ENCODE assay signal across 16 cellular contexts in the genomic region with DNA sequence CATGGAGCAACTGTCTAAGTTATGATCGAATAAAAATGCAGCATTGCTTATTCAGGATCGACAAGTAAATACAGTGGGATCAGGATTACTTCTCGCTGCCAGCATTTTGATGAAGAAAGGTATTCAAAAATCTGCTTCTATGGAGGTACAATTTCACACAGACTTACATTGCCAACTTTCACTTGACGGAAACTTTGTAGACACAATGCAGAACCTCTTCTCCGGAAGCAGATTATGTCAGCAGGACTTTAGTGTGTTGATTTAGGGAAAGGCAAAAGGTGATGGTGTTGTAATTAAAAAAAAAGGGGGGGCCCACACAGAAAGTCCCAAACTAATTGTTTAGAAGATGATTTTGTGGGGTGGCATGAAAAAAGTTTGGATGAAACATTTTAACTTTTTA.
DNase-seq lines count a peak whose midpoint lies in the region; ATAC-seq and TF ChIP-seq lines count a peak whose summit lies in the region.
"Had no signal": no experiment of that assay in that cellular context is flagged by ENCODE, and none has a peak within 500 bp of the region (broad histone marks: within the 10 kb centered on the region; RNA-seq: fewer than 3 reads in every experiment).

No MANE protein-coding gene starts in this region.

- in situ Hi-C loops in brain microvascular endothelial cell (cut with HindIII; ENCODE audit: low pct_ligation_motif_present, low sequenced_read_pairs): loop anchor here (10.0 kb wide), 1 partner anchor 517 kb away; no protein-coding TSS in a partner anchor

- DNase-seq in heart right ventricle (no peak), left ventricle myocardium superior (no peak), brain microvascular endothelial cell (no peak), uterus (no peak), RWPE1 (ENCODE audit: low spot score) (no peak), MG63 (no peak)
- DNase-seq in activated effector memory CD4-positive, alpha-beta T cell treated with Interleukin-2 at 50 U/mL for 16 hours: no peak
- DNase-seq: activated CD8-positive, alpha-beta T cell treated with anti-CD3 and anti-CD28 coated beads, Interleukin-2, amount 10 ng/mL, durations not matched to agents 7 days and 5 days; activated naive CD4-positive, alpha-beta T cell treated with anti-CD3 and anti-CD28 coated beads, Interleukin-2, amount 10 ng/mL, durations not matched to agents 7 days and 5 days; cerebellar nuclear complex; GF-D8; kidney; NCI-H1694 had no signal

- ATAC-seq in heart right ventricle: no peak
- ATAC-seq in left ventricle myocardium superior: no peak
- ATAC-seq: activated CD8-positive, alpha-beta T cell treated with anti-CD3 and anti-CD28 coated beads, Interleukin-2, amount 10 ng/mL, durations not matched to agents 7 days and 5 days had no signal

- WGBS in heart right ventricle, 2 donors: 80 to 82% methylated on average over 5 of the region's 5 CpGs

- H3K27me3 ChIP-seq in heart right ventricle: no peaks in the 10 kb centered on the region
- H3K27me3 ChIP-seq in brain microvascular endothelial cell (replicated peaks): no peaks in the 10 kb centered on the region
- no peaks in the 10 kb centered on the region for H3K27me3 ChIP-seq in muscle layer of duodenum (ENCODE audit: low read depth, low read length)
- no peaks in the 10 kb centered on the region for H3K27me3 ChIP-seq in uterus
- H3K27me3 ChIP-seq in MG63: no peaks in the 10 kb centered on the region

- CTCF ChIA-PET in RWPE1 (lab: Yijun Ruan, JAX): interaction anchor here (0.6 kb wide), 1 partner anchor 27 kb away, joined by 6 read pairs; no protein-coding TSS in a partner anchor

- H3K4me3 ChIP-seq in heart right ventricle (no peak overlapping the region), brain microvascular endothelial cell (ENCODE audit: low read depth, low read length) (peak overlapping the region; percentile 30), muscle layer of duodenum (ENCODE audit: low read depth in 1 of 2, low read length in 2 of 2) (no peak overlapping the region), uterus (no peak overlapping the region), MG63 (no peak overlapping the region)
- H3K4me3 ChIP-seq: SK-N-MC had no signal

- H3K27ac ChIP-seq in heart right ventricle: peak overlapping the region in 7 of 10 donors; percentile 8 to 96 (median 92)
- peak overlapping the region; percentile 93 for H3K27ac ChIP-seq in brain microvascular endothelial cell
- peak overlapping the region; percentile 7 for H3K27ac ChIP-seq in muscle layer of duodenum (ENCODE audit: low read length)
- peak overlapping the region; percentile 55 for H3K27ac ChIP-seq in uterus
- no peak overlapping the region for H3K27ac ChIP-seq in RWPE1
- H3K27ac ChIP-seq: parathyroid adenoma, SK-N-MC had no signal

- H3K9me3 ChIP-seq in heart right ventricle (no peaks in the 10 kb centered on the region), muscle layer of duodenum (ENCODE audit: control insufficient read depth in 1 of 2, low read length in 2 of 2) (no peaks in the 10 kb centered on the region), uterus (no peaks in the 10 kb centered on the region), MG63 (no peaks in the 10 kb centered on the region; the same call in 1 of the 2 replicates)

- TF ChIP-seq CTCF in heart right ventricle (IDR thresholded peaks at IDR 0.05) (no peak), brain microvascular endothelial cell (IDR thresholded peaks at IDR 0.05; ENCODE audit: low read depth, low read length, missing control alignments) (no peak), uterus (IDR thresholded peaks at IDR 0.05) (no peak), RWPE1 (conservative IDR thresholded peaks at IDR 0.05; ENCODE audit: low read depth) (no peak)

- intact Hi-C loops in heart right ventricle (cut with DNase I) (loop anchor here in 6 of 10 donors (10.0 kb wide), 9 partner anchors 97 to 517 kb away; no protein-coding TSS in a partner anchor), left ventricle myocardium superior (cut with micrococcal nuclease) (no loop called here), uterus (cut with DNase I; ENCODE audit: low total_unique reads) (loop anchor here (10.0 kb wide), 1 partner anchor 463 kb away; the partner anchor contains the start of gene KLF6)

- H3K36me3 ChIP-seq in heart right ventricle (no peaks in the 10 kb centered on the region), brain microvascular endothelial cell (replicated peaks) (no peaks in the 10 kb centered on the region), muscle layer of duodenum (ENCODE audit: control insufficient read depth in 1 of 2, insufficient read depth in 2 of 2, low read length in 2 of 2) (peaks cover 0 to 11% of the 10 kb centered on the region in 2 donors), uterus (no peaks in the 10 kb centered on the region), MG63 (no peaks in the 10 kb centered on the region)

- H3K4me1 ChIP-seq in heart right ventricle (peaks cover 0 to 47% (median 31%) of the 10 kb centered on the region in 9 donors), muscle layer of duodenum (ENCODE audit: control insufficient read depth in 1 of 2, insufficient read depth in 2 of 2, low read length in 2 of 2) (peaks cover 8 to 9% of the 10 kb centered on the region in 2 donors), uterus (no peaks in the 10 kb centered on the region)
- H3K4me1 ChIP-seq: parathyroid adenoma had no signal

- POLR2A ChIA-PET in RWPE1 (lab: Yijun Ruan, JAX; ENCODE audit: low non-redundant PET): no interaction called here

- TF ChIP-seq POLR2A in uterus (IDR thresholded peaks at IDR 0.05): no peak
